ENCODE assay signal across 10 cellular contexts in genomic region chr17:61402978-61403845, GRCh38. TPM values are rescaled to one million over a fixed set of nuclear protein-coding genes. Genes with fewer than 3 reads are reported as not detected.
A peak's percentile ranks its signal among the peaks of the same experiment; 100 is the strongest.
DNase-seq lines count a peak whose midpoint lies in the region; ATAC-seq and TF ChIP-seq lines count a peak whose summit lies in the region.
"Had no signal": no experiment of that assay in that cellular context is flagged by ENCODE, and none has a peak within 500 bp of the region (broad histone marks: within the 10 kb centered on the region; RNA-seq: fewer than 3 reads in every experiment).

No MANE protein-coding gene starts in this region.

- H3K9me3 Mint-ChIP-seq in activated T-helper 1 cell treated with anti-CD3 and anti-CD28 coated beads, Interleukin-12 subunit alpha, Interleukin-12 subunit beta, Interleukin-2, Interleukin-4 antibody, amounts not matched to agents 30 ng/mL and 10 ng/mL and 1 ng/mL, durations not matched to agents 14 hours and 24 hours and 36 hours: no peaks in the 10 kb centered on the region

- peak overlapping the region; percentile 49 for H3K4me3 Mint-ChIP-seq in activated T-helper 1 cell treated with anti-CD3 and anti-CD28 coated beads, Interleukin-12 subunit alpha, Interleukin-12 subunit beta, Interleukin-2, Interleukin-4 antibody, amounts not matched to agents 30 ng/mL and 10 ng/mL and 1 ng/mL, durations not matched to agents 14 hours and 24 hours and 36 hours

- TF ChIP-seq CTCF in cardiac muscle cell (IDR thresholded peaks at IDR 0.05; ENCODE audit: low read depth, low read length) (no peak), lower lobe of right lung (IDR thresholded peaks at IDR 0.05) (no peak), vagina (IDR thresholded peaks at IDR 0.05) (no peak)

- intact Hi-C loops in Right ventricle myocardium inferior (cut with DNase I): no loop called here
- intact Hi-C loops in activated T-helper 1 cell treated with anti-CD3 and anti-CD28 coated beads, Interleukin-12 subunit alpha, Interleukin-12 subunit beta, Interleukin-2, Interleukin-4 antibody, amounts not matched to agents 30 ng/mL and 10 ng/mL and 1 ng/mL, durations not matched to agents 14 hours and 24 hours and 36 hours (cut with micrococcal nuclease): loop anchor here (2.0 to 10.0 kb wide), 3 partner anchors 50 to 681 kb away; partner anchors contain the start of gene TBX4
- intact Hi-C loops in lower lobe of right lung (cut with DNase I): no loop called here
- intact Hi-C loops in vagina (cut with DNase I): no loop called here

- peak overlapping the region; percentile 48 for H3K27ac Mint-ChIP-seq in activated T-helper 1 cell treated with anti-CD3 and anti-CD28 coated beads, Interleukin-12 subunit alpha, Interleukin-12 subunit beta, Interleukin-2, Interleukin-4 antibody, amounts not matched to agents 30 ng/mL and 10 ng/mL and 1 ng/mL, durations not matched to agents 14 hours and 24 hours and 36 hours

- H3K4me1 ChIP-seq in cardiac muscle cell (ENCODE audit: low read depth) (peaks cover 39% of the 10 kb centered on the region), lower lobe of right lung (peaks cover 47% of the 10 kb centered on the region), vagina (peaks cover 50% of the 10 kb centered on the region)

- H3K4me1 Mint-ChIP-seq in activated T-helper 1 cell treated with anti-CD3 and anti-CD28 coated beads, Interleukin-12 subunit alpha, Interleukin-12 subunit beta, Interleukin-2, Interleukin-4 antibody, amounts not matched to agents 30 ng/mL and 10 ng/mL and 1 ng/mL, durations not matched to agents 14 hours and 24 hours and 36 hours (ENCODE audit: low read depth): peaks cover 29% of the 10 kb centered on the region

- H3K27me3 ChIP-seq in cardiac muscle cell: peaks cover 58% of the 10 kb centered on the region
- peaks cover 91% of the 10 kb centered on the region for H3K27me3 ChIP-seq in lower lobe of right lung (ENCODE audit: low read depth)
- H3K27me3 ChIP-seq in vagina: peaks cover 7% of the 10 kb centered on the region
- H3K27me3 ChIP-seq: MG63 had no signal

- H3K36me3 Mint-ChIP-seq in activated T-helper 1 cell treated with anti-CD3 and anti-CD28 coated beads, Interleukin-12 subunit alpha, Interleukin-12 subunit beta, Interleukin-2, Interleukin-4 antibody, amounts not matched to agents 30 ng/mL and 10 ng/mL and 1 ng/mL, durations not matched to agents 14 hours and 24 hours and 36 hours (ENCODE audit: low read depth): peaks cover 2% of the 10 kb centered on the region

- H3K36me3 ChIP-seq in cardiac muscle cell: peaks cover 27% of the 10 kb centered on the region
- H3K36me3 ChIP-seq in lower lobe of right lung: peaks cover 33% of the 10 kb centered on the region
- no peaks in the 10 kb centered on the region for H3K36me3 ChIP-seq in vagina

- ATAC-seq in Right ventricle myocardium inferior (no peak), lower lobe of right lung (no peak), HG02870 (IDR thresholded peaks at IDR 0.05; ENCODE audit: unreplicated experiment) (no peak)

- H3K27ac ChIP-seq in cardiac muscle cell: no peak overlapping the region
- H3K27ac ChIP-seq in lower lobe of right lung: peak overlapping the region; percentile 89
- peak overlapping the region; percentile 83 for H3K27ac ChIP-seq in vagina

- DNase-seq in cardiac muscle cell (ENCODE audit: low read depth in 1 of 2, low spot score in 1 of 2) (peak in 1 of 2 donors; percentile 39), Right ventricle myocardium inferior (ENCODE audit: missing footprints) (no peak), lower lobe of right lung (peak; percentile 46), vagina (ENCODE audit: extremely low spot score in 2 of 2) (no peak), RKO (ENCODE audit: low spot score) (no peak), HUDEP-2 (lab: John Stamatoyannopoulos, UW; ENCODE audit: unreplicated experiment in 76 of 76) (no peak)
- DNase-seq in activated T-helper 1 cell treated with anti-CD3 and anti-CD28 coated beads, Interleukin-12 subunit alpha, Interleukin-12 subunit beta, Interleukin-2, Interleukin-4 antibody, amounts not matched to agents 30 ng/mL and 10 ng/mL and 1 ng/mL, durations not matched to agents 14 hours and 24 hours and 36 hours (ENCODE audit: low spot score): no peak
- DNase-seq: MG63 had no signal

- H3K27me3 Mint-ChIP-seq in activated T-helper 1 cell treated with anti-CD3 and anti-CD28 coated beads, Interleukin-12 subunit alpha, Interleukin-12 subunit beta, Interleukin-2, Interleukin-4 antibody, amounts not matched to agents 30 ng/mL and 10 ng/mL and 1 ng/mL, durations not matched to agents 14 hours and 24 hours and 36 hours (ENCODE audit: insufficient read depth): peaks cover 63% of the 10 kb centered on the region

- H3K4me3 ChIP-seq in cardiac muscle cell (peak overlapping the region; percentile 63), lower lobe of right lung (peak overlapping the region; percentile 67), vagina (peak overlapping the region; percentile 41 to 49)
- H3K4me3 ChIP-seq: MG63 had no signal

- no peaks in the 10 kb centered on the region for H3K9me3 ChIP-seq in cardiac muscle cell (ENCODE audit: low read depth)
- H3K9me3 ChIP-seq in lower lobe of right lung: no peaks in the 10 kb centered on the region
- no peaks in the 10 kb centered on the region for H3K9me3 ChIP-seq in vagina
- H3K9me3 ChIP-seq: MG63 had no signal

- TF ChIP-seq POLR2A in vagina (IDR thresholded peaks at IDR 0.05): no peak

RNA-seq across cellular contexts. Expression of gene TBX2, which starts 3.6 kb away (rescaled TPM):
- total RNA-seq in cardiac muscle cell (228 and 273 TPM in 2 replicates), Right ventricle myocardium inferior (12.1 TPM), lower lobe of right lung (83.3 TPM), vagina (9.8 TPM)
- 193 and 212 TPM in 2 replicates for polyA plus RNA-seq in cardiac muscle cell
- total RNA-seq in activated T-helper 1 cell treated with anti-CD3 and anti-CD28 coated beads, Interleukin-12 subunit alpha, Interleukin-12 subunit beta, Interleukin-2, Interleukin-4 antibody, amounts not matched to agents 30 ng/mL and 10 ng/mL and 1 ng/mL, durations not matched to agents 14 hours and 24 hours and 36 hours: not detected in 2 replicates

RNA-seq across cellular contexts. Expression of gene TBX4, which starts 49.0 kb away (rescaled TPM):
- 1.6 and 1.9 TPM in 2 replicates for total RNA-seq in cardiac muscle cell
- 0.54 and 2.6 TPM in 2 replicates for polyA plus RNA-seq in cardiac muscle cell
- total RNA-seq in Right ventricle myocardium inferior: not detected
- total RNA-seq in activated T-helper 1 cell treated with anti-CD3 and anti-CD28 coated beads, Interleukin-12 subunit alpha, Interleukin-12 subunit beta, Interleukin-2, Interleukin-4 antibody, amounts not matched to agents 30 ng/mL and 10 ng/mL and 1 ng/mL, durations not matched to agents 14 hours and 24 hours and 36 hours: not detected in 2 replicates
- 22.3 TPM for total RNA-seq in lower lobe of right lung
- total RNA-seq in vagina: not detected
- total RNA-seq: Daoy had no signal

Comparison
In these comparisons a context has a peak if more than half of its experiments do, and no peak if none do; other contexts are left out.
1. RNA of gene TBX2, which starts 3.6 kb away (total RNA-seq): 228 to 273 TPM in cardiac muscle cell, 83.3 TPM in lower lobe of right lung (single experiment), 12.1 TPM in Right ventricle myocardium inferior (single experiment) and 9.8 TPM in vagina (single experiment); not detected in activated T-helper 1 cell treated with anti-CD3 and anti-CD28 coated beads, Interleukin-12 subunit alpha, Interleukin-12 subunit beta, Interleukin-2, Interleukin-4 antibody, amounts not matched to agents 30 ng/mL and 10 ng/mL and 1 ng/mL, durations not matched to agents 14 hours and 24 hours and 36 hours; every median in the first group is over 10 times any median in the second.
2. Peak in every context shown above with its lines, with median percentiles within 50 percentile points of each other: H3K4me3 ChIP-seq.